8 cellular contexts compared by ENCODE assay signal in the genomic region with DNA sequence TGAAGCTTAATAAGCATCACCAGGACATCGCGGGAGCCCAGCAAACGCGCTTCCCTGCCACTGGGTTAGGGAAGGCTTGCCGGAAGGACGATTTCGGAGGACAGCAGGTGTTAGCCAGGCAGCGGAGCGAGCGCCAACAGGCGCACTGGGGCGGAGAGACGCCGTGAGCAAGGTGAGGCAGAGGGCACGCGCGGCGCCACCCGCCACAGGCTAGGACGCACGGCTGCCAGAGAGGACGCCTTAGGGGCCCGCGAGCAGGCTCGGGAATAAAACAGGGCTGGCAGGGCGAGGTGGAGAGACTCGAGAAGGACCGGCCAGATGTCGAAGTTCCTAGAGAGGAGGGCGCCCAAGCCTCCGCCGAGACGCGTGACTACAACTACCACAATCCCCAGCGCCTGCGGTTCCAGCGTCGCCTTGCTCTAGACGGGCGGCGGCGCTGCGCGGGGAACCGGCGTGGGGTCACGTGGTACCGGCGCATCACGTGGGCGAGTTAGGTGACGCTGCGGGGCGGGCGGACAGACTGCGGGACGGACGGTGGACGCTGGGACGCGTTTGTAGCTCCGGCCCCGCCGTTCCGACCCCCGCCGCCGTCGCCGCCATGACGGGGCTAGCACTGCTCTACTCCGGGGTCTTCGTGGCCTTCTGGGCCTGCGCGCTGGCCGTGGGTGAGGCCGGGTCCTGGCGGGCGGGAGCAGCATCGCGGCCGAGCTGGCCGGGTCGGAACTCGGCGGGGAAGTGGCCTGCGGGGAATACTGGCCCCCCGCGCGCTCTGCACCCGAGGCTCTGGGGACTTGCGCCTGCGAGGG. TPM values are rescaled to one million over a fixed set of nuclear protein-coding genes. Genes with fewer than 3 reads are reported as not detected.
DNase-seq lines count a peak whose midpoint lies in the region; ATAC-seq, FAIRE-seq and TF ChIP-seq lines count a peak whose summit lies in the region.

ATP6V0B (plus strand) TSS at position 518 of the 806 bp plus-strand sequence; CDS start at position 599, 81 bp downstream.

- H3K27me3 ChIP-seq in HUES48 (ENCODE audit: control insufficient read depth, insufficient read depth, low read length) (no peaks in the 10 kb centered on the region), NT2/D1 (ENCODE audit: insufficient read depth, insufficient read length) (no peaks in the 10 kb centered on the region), H1 (replicated peaks in 1 of 4; ENCODE audit: control insufficient read depth in 3 of 4, extremely low read depth in 1 of 4, insufficient read depth in 3 of 4, low read length in 3 of 4) (no peaks in the 10 kb centered on the region), mesendoderm (ENCODE audit: insufficient read depth, low read length, poor library complexity) (no peaks in the 10 kb centered on the region)

- peak within 1 kb of the TSS; percentile 64 for H3K56ac ChIP-seq in H1 (replicated peaks; ENCODE audit: insufficient read length, low read depth, low read length)
- peak within 1 kb of the TSS; percentile 99 for H3K56ac ChIP-seq in mesendoderm (ENCODE audit: low read length)

- peak; percentile 87 for DNase-seq in Caki2 (ENCODE audit: low read depth)
- DNase-seq in NT2/D1 (ENCODE audit: low read depth, low spot score): peak; percentile 98
- peak; percentile 97 for DNase-seq in activated CD8-positive, alpha-beta memory T cell treated with anti-CD3 and anti-CD28 coated beads, Interleukin-2, amount 10 ng/mL, durations not matched to agents 7 days and 5 days
- peak; percentile 69 to 97 for DNase-seq in H1 (ENCODE audit: low read depth in 1 of 2, low spot score in 2 of 2)
- peak; percentile 97 for DNase-seq in mesendoderm
- peak; percentile 89 for DNase-seq in stimulated activated CD8-positive, alpha-beta memory T cell treated with anti-CD3 and anti-CD28 coated beads, Interleukin-12 subunit alpha, Interleukin-12 subunit beta, amount 100 ng/mL, for 4 hours (ENCODE audit: low read depth)

- H3K9me3 Mint-ChIP-seq in activated CD8-positive, alpha-beta memory T cell treated with anti-CD3 and anti-CD28 coated beads, Interleukin-2, amount 10 ng/mL, durations not matched to agents 7 days and 5 days (ENCODE audit: low read depth): no peaks in the 10 kb centered on the region

- peak within 1 kb of the TSS; percentile 71 for H3K18ac ChIP-seq in H1 (ENCODE audit: extremely low read depth, low read length)
- peak within 1 kb of the TSS; percentile 16 for H3K18ac ChIP-seq in mesendoderm (ENCODE audit: low read length)

- H4K91ac ChIP-seq in H1 (replicated peaks; ENCODE audit: insufficient read length, low read length): peak within 1 kb of the TSS; percentile 80

- no peak within 1 kb of the TSS; the same call in 1 of the 2 replicates for H2BK12ac ChIP-seq in H1 (ENCODE audit: low read depth, low read length)

- peak within 1 kb of the TSS; percentile 46; the same call in 1 of the 2 replicates for H2BK15ac ChIP-seq in H1 (ENCODE audit: low read length)
- no peak within 1 kb of the TSS for H2BK15ac ChIP-seq in mesendoderm (replicated peaks; ENCODE audit: low read depth)

- in situ Hi-C loops in Caki2 (cut with HindIII; ENCODE audit: low pct_unique_long_range_greater_than_20kb, low sequenced_read_pairs): no loop called here

- TF ChIP-seq EP300 in H1 (IDR thresholded peaks at IDR 0.05; ENCODE audit: borderline replicate concordance in 1 of 2, low read depth in 2 of 2, low read length in 2 of 2): no peak

- H4K5ac ChIP-seq in H1 (ENCODE audit: insufficient read length, low read depth, low read length) (peak within 1 kb of the TSS; percentile 79), mesendoderm (ENCODE audit: low read length) (no peak within 1 kb of the TSS)

- H3K4me3 Mint-ChIP-seq in activated CD8-positive, alpha-beta memory T cell treated with anti-CD3 and anti-CD28 coated beads, Interleukin-2, amount 10 ng/mL, durations not matched to agents 7 days and 5 days: peak within 1 kb of the TSS; percentile 83

- 1% methylated on average over 82 of the region's 93 CpGs; no CpG with 5 or more reads in 1 of the 2 experiments for WGBS in H1 (ENCODE audit: extremely low coverage in 1 of 2, insufficient coverage in 1 of 2, insufficient read length in 1 of 2, insufficient replicate concordance in 2 of 2, low coverage in 1 of 2, low lambda C conversion rate in 2 of 2, missing lambda C conversion rate in 1 of 2), 2 experiments
- no CpG with 5 or more reads among the region's 93 CpGs for WGBS in mesendoderm (ENCODE audit: extremely low coverage, insufficient coverage, low lambda C conversion rate)

- H3K9ac ChIP-seq in HUES48 (ENCODE audit: low read depth, low read length): peak within 1 kb of the TSS; percentile 88
- H3K9ac ChIP-seq in NT2/D1 (ENCODE audit: insufficient read length, low read depth): peak within 1 kb of the TSS; percentile 98
- H3K9ac ChIP-seq in H1 (replicated peaks in 1 of 4; ENCODE audit: extremely low read depth in 1 of 4, low read depth in 3 of 4, low read length in 3 of 4): peak within 1 kb of the TSS; percentile 62 to 89 (median 80)
- peak within 1 kb of the TSS; percentile 97 for H3K9ac ChIP-seq in mesendoderm (ENCODE audit: low read length)

- H2BK5ac ChIP-seq in H1 (ENCODE audit: low read depth, low read length) (peak within 1 kb of the TSS; percentile 94; the same call in 1 of the 2 replicates), mesendoderm (ENCODE audit: low read length) (peak within 1 kb of the TSS; percentile 51)

- POLR2A ChIA-PET in H1 (lab: Charles Lee; ENCODE audit: partially characterized antibody): interaction anchor here (0.6 to 12.9 kb wide), 25 partner anchors 12 to 657 kb away, joined by 3 to 189 read pairs (median 4); partner anchors contain the start of genes CCDC24, IPO13 and KDM4A

- H3K4me3 ChIP-seq in HUES48 (ENCODE audit: low read depth, low read length): peak within 1 kb of the TSS; percentile 89
- peak within 1 kb of the TSS; percentile 94 for H3K4me3 ChIP-seq in NT2/D1 (ENCODE audit: insufficient read length, low read depth)
- H3K4me3 ChIP-seq in H1 (ENCODE audit: extremely low read depth in 1 of 4, insufficient read depth in 2 of 4, low read depth in 3 of 4, low read length in 4 of 4): peak within 1 kb of the TSS; percentile 79 to 88 (median 82)
- peak within 1 kb of the TSS; percentile 86 for H3K4me3 ChIP-seq in mesendoderm (ENCODE audit: low read length)

- peak; percentile 64 for ATAC-seq in GM21390 (IDR thresholded peaks at IDR 0.05; ENCODE audit: unreplicated experiment)
- peak; percentile 75 for ATAC-seq in activated CD8-positive, alpha-beta memory T cell treated with anti-CD3 and anti-CD28 coated beads, Interleukin-2, amount 10 ng/mL, durations not matched to agents 7 days and 5 days

- peaks cover 0 to 25% of the 10 kb centered on the region in 2 experiments; a peak in 2 of 4 replicates for H3K79me2 ChIP-seq in H1 (ENCODE audit: control insufficient read depth in 1 of 2, insufficient read depth in 2 of 2, low read length in 2 of 2)
- peaks cover 20% of the 10 kb centered on the region for H3K79me2 ChIP-seq in mesendoderm (ENCODE audit: control insufficient read depth, insufficient read depth, low read length)

- peaks cover 23% of the 10 kb centered on the region for H3K23me2 ChIP-seq in H1 (ENCODE audit: low read depth, low read length)

- peak within 1 kb of the TSS; percentile 55 for H2AFZ ChIP-seq in H1 (ENCODE audit: low read length)

- peaks cover 56% of the 10 kb centered on the region for H3K4me1 Mint-ChIP-seq in activated CD8-positive, alpha-beta memory T cell treated with anti-CD3 and anti-CD28 coated beads, Interleukin-2, amount 10 ng/mL, durations not matched to agents 7 days and 5 days

- H3K23ac ChIP-seq in H1 (ENCODE audit: insufficient read length) (no peak within 1 kb of the TSS), mesendoderm (ENCODE audit: low read length) (peak within 1 kb of the TSS; percentile 1)

- H3K4me2 ChIP-seq in H1 (ENCODE audit: insufficient read depth in 1 of 2, low read depth in 2 of 2, low read length in 2 of 2) (peak within 1 kb of the TSS; percentile 81 to 85), mesendoderm (ENCODE audit: low read length) (peak within 1 kb of the TSS; percentile 95)

- H3K36me3 Mint-ChIP-seq in activated CD8-positive, alpha-beta memory T cell treated with anti-CD3 and anti-CD28 coated beads, Interleukin-2, amount 10 ng/mL, durations not matched to agents 7 days and 5 days: peaks cover 22% of the 10 kb centered on the region

- H3K79me1 ChIP-seq in H1 (ENCODE audit: low read depth, low read length) (peaks cover 14% of the 10 kb centered on the region), mesendoderm (ENCODE audit: low read length) (peaks cover 30% of the 10 kb centered on the region)

- TF ChIP-seq CTCF in H1 (IDR thresholded peaks at IDR 0.05; ENCODE audit: control extremely low read depth in 1 of 3, insufficient read depth in 1 of 3, low read depth in 1 of 3, low read length in 3 of 3): peak in 1 of 3 experiments; percentile 3; a peak in 2 of 4 replicates

- H3K27me3 Mint-ChIP-seq in activated CD8-positive, alpha-beta memory T cell treated with anti-CD3 and anti-CD28 coated beads, Interleukin-2, amount 10 ng/mL, durations not matched to agents 7 days and 5 days: no peaks in the 10 kb centered on the region

- CTCF ChIA-PET in activated CD8-positive, alpha-beta memory T cell treated with anti-CD3 and anti-CD28 coated beads, Interleukin-2, amount 10 ng/mL, durations not matched to agents 7 days and 5 days (lab: Charles Lee): interaction anchor here (1.0 to 2.4 kb wide), 8 partner anchors 14 to 211 kb away, joined by 3 to 10 read pairs (median 4); partner anchors contain the start of gene CCDC24
- CTCF ChIA-PET in H1 (lab: Charles Lee; ENCODE audit: partially characterized antibody): interaction anchor here (0.6 to 9.2 kb wide), 16 partner anchors 14 to 1323 kb away, joined by 3 to 79 read pairs (median 4); partner anchors contain the start of genes CCDC24 and IPO13

- H3K4me1 ChIP-seq in HUES48 (ENCODE audit: control insufficient read depth, insufficient read depth, low read length): peaks cover 14% of the 10 kb centered on the region
- H3K4me1 ChIP-seq in NT2/D1 (ENCODE audit: insufficient read depth, insufficient read length): peaks cover 21% of the 10 kb centered on the region
- H3K4me1 ChIP-seq in H1 (replicated peaks in 1 of 4; ENCODE audit: control insufficient read depth in 3 of 4, insufficient read depth in 4 of 4, low read length in 3 of 4): peaks cover 6 to 18% (median 12%) of the 10 kb centered on the region in 4 experiments
- H3K4me1 ChIP-seq in mesendoderm (ENCODE audit: control insufficient read depth, low read depth, low read length): peaks cover 2% of the 10 kb centered on the region

- H2BK20ac ChIP-seq in H1 (ENCODE audit: low read length): no peak within 1 kb of the TSS

- H4K20me1 ChIP-seq in H1 (replicated peaks in 1 of 2; ENCODE audit: control insufficient read depth in 1 of 2, insufficient read depth in 2 of 2, low read length in 2 of 2): peaks cover 4 to 24% of the 10 kb centered on the region in 2 experiments

- no peak within 1 kb of the TSS for H2BK120ac ChIP-seq in H1 (replicated peaks; ENCODE audit: low read depth, low read length)
- no peak within 1 kb of the TSS for H2BK120ac ChIP-seq in mesendoderm (ENCODE audit: low read depth, low read length)

- H3K4ac ChIP-seq in H1 (replicated peaks; ENCODE audit: insufficient read length, low read depth, low read length): peak within 1 kb of the TSS; percentile 64
- H3K4ac ChIP-seq in mesendoderm (ENCODE audit: low read depth, low read length): peak within 1 kb of the TSS; percentile 40

- H3K27ac Mint-ChIP-seq in activated CD8-positive, alpha-beta memory T cell treated with anti-CD3 and anti-CD28 coated beads, Interleukin-2, amount 10 ng/mL, durations not matched to agents 7 days and 5 days: peak within 1 kb of the TSS; percentile 90

- H3K27ac ChIP-seq in HUES48 (ENCODE audit: low read depth, low read length) (peak within 1 kb of the TSS; percentile 84), H1 (ENCODE audit: low read depth, low read length) (peak within 1 kb of the TSS; percentile 85), mesendoderm (ENCODE audit: low read depth, low read length) (peak within 1 kb of the TSS; percentile 45)

- TF ChIP-seq RAD21 in H1 (IDR thresholded peaks at IDR 0.05 in 1 of 2, conservative IDR thresholded peaks at IDR 0.05 in 1 of 2; ENCODE audit: low read depth in 2 of 2, low read length in 2 of 2): no peak

- H4K8ac ChIP-seq in H1 (ENCODE audit: extremely low read depth, insufficient read depth, low read length) (peak within 1 kb of the TSS; percentile 96), mesendoderm (ENCODE audit: low read depth, low read length) (no peak within 1 kb of the TSS)

- peaks cover 44% of the 10 kb centered on the region for H3K36me3 ChIP-seq in HUES48 (ENCODE audit: control insufficient read depth, insufficient read depth, low read length)
- peaks cover 61% of the 10 kb centered on the region for H3K36me3 ChIP-seq in NT2/D1 (ENCODE audit: insufficient read depth, insufficient read length, low read length)
- H3K36me3 ChIP-seq in H1 (ENCODE audit: control insufficient read depth in 2 of 4, insufficient read depth in 4 of 4, low read length in 3 of 4): peaks cover 2 to 33% (median 17%) of the 10 kb centered on the region in 4 experiments; a peak in 7 of 8 replicates
- H3K36me3 ChIP-seq in mesendoderm (ENCODE audit: control insufficient read depth, insufficient read depth, low read length): peaks cover 5% of the 10 kb centered on the region

- H3K14ac ChIP-seq in H1 (ENCODE audit: insufficient read length): no peak within 1 kb of the TSS

- peak in 1 of 2 experiments; percentile 73; a peak in 2 of 3 replicates for TF ChIP-seq POLR2A in H1 (IDR thresholded peaks at IDR 0.05; ENCODE audit: control extremely low read depth in 1 of 2, low read depth in 2 of 2, low read length in 2 of 2)

- H2AK5ac ChIP-seq in H1 (ENCODE audit: low read depth, low read length) (no peak within 1 kb of the TSS), mesendoderm (ENCODE audit: low read length) (no peak within 1 kb of the TSS)

- no peak for FAIRE-seq in H1 (lab: Jason Lieb, UNC)

- H3K9me3 ChIP-seq in HUES48 (ENCODE audit: control insufficient read depth, insufficient read depth, low read length): no peaks in the 10 kb centered on the region
- no peaks in the 10 kb centered on the region for H3K9me3 ChIP-seq in NT2/D1 (ENCODE audit: insufficient read depth, low read length)
- no peaks in the 10 kb centered on the region for H3K9me3 ChIP-seq in H1 (ENCODE audit: insufficient read depth in 2 of 2, low read depth in 1 of 2, low read length in 1 of 2)

RNA-seq across cellular contexts. Expression of gene ATP6V0B, which starts in this region (rescaled TPM):
- total RNA-seq in Caki2 (2014; rRNA removed; shearing (Covaris generic); ENCODE audit: low replicate concordance): 144 and 201 TPM in 2 replicates
- total RNA-seq in activated CD8-positive, alpha-beta memory T cell treated with anti-CD3 and anti-CD28 coated beads, Interleukin-2, amount 10 ng/mL, durations not matched to agents 7 days and 5 days: 100 to 1,000 TPM; 108 to 139 TPM
- 105 and 106 TPM in 2 replicates for total RNA-seq in H1 (2021; fragmentation: NEBNext Ultra II Directional; extraction: Animal tissue kit (Norgen Biotek cat#: 25700))
- 302 and 308 TPM in 2 replicates for polyA plus RNA-seq in H1 (2011; rRNA removed)
- polyA plus RNA-seq in H1 (2011; cell fraction: cytosol; rRNA removed): 184 TPM
- 229 TPM for polyA plus RNA-seq in H1 (2011; cell fraction: nucleus; rRNA removed)
- polyA plus RNA-seq in H1 (2012, experiment 1 of 2): 67.6 to 121 TPM (median 110 TPM) in 4 replicates
- 213 TPM for polyA plus RNA-seq in H1 (2012, experiment 2 of 2)
- polyA plus RNA-seq in H1 (2013, experiment 1 of 2): 82.5 TPM
- 103 TPM for polyA plus RNA-seq in H1 (2013, experiment 2 of 2)
- 81.0 and 107 TPM in 2 replicates for polyA minus RNA-seq in H1 (2011; rRNA and poly(A)+ RNA removed)
- polyA minus RNA-seq in H1 (2011; cell fraction: cytosol; rRNA and poly(A)+ RNA removed): 56.4 TPM
- polyA minus RNA-seq in H1 (2011; cell fraction: nucleus; rRNA and poly(A)+ RNA removed): 57.2 TPM
- polyA plus RNA-seq in mesendoderm (2013, experiment 1 of 2): 56.2 TPM
- polyA plus RNA-seq in mesendoderm (2013, experiment 2 of 2): 55.4 TPM

Comparison
In these comparisons a context has a peak if more than half of its experiments do, and no peak if none do; other contexts are left out.
1. Peak in every context shown above with its lines: DNase-seq, ATAC-seq, H3K4me3 ChIP-seq and H3K27ac ChIP-seq.